ENCODE assay signal across 8 cellular contexts in genomic region chr2:177262137-177262536, GRCh38. TPM values are rescaled to one million over a fixed set of nuclear protein-coding genes. Genes with fewer than 3 reads are reported as not detected.
DNase-seq lines count a peak whose midpoint lies in the region; ATAC-seq and TF ChIP-seq lines count a peak whose summit lies in the region.

No MANE protein-coding gene starts in this region.

- DNase-seq in GM23248, result peak; percentile 25
- DNase-seq in RWPE2 (ENCODE audit: low spot score), result no peak
- DNase-seq in epithelial cell of proximal tubule (ENCODE audit: low read depth), result no peak
- DNase-seq in retinal pigment epithelial cell (ENCODE audit: low read depth), result no peak
- DNase-seq in activated CD4-positive, CD25-positive, alpha-beta regulatory T cell treated with anti-CD3 and anti-CD28 coated beads, Interleukin-2, amount 50 U/mL, for 72 hours, result no peak
- DNase-seq in NCI-H526 (lab: John Stamatoyannopoulos, UW), result no peak
- DNase-seq in foreskin melanocyte, result no peak
- DNase-seq in OCI-M2 (lab: John Stamatoyannopoulos, UW; ENCODE audit: unreplicated experiment), result no peak

- no peak overlapping the region for H2AFZ ChIP-seq in GM23248

- in situ Hi-C loops in GM23248 (cut with MboI), result no loop called here

- peaks cover 62% of the 10 kb centered on the region for H3K79me2 ChIP-seq in GM23248 (ENCODE audit: insufficient read depth)

- no peak for TF ChIP-seq CTCF in RWPE2 (IDR thresholded peaks at IDR 0.05; ENCODE audit: poor library complexity, severe bottlenecking)
- no peak for TF ChIP-seq CTCF in epithelial cell of proximal tubule (conservative IDR thresholded peaks at IDR 0.05; ENCODE audit: low read depth, low read length)
- TF ChIP-seq CTCF in retinal pigment epithelial cell (conservative IDR thresholded peaks at IDR 0.05; ENCODE audit: low read depth, low read length), result no peak

- H3K4me3 ChIP-seq in GM23248 (peak overlapping the region; percentile 94), RWPE2 (ENCODE audit: severe bottlenecking) (peak overlapping the region; percentile 90), epithelial cell of proximal tubule (ENCODE audit: low read depth, low read length) (peak overlapping the region; percentile 93), retinal pigment epithelial cell (ENCODE audit: low read length) (peak overlapping the region; percentile 75)

- peaks cover 12% of the 10 kb centered on the region; the same call in 1 of the 2 replicates for H4K20me1 ChIP-seq in GM23248 (ENCODE audit: insufficient read depth)

- H3K9ac ChIP-seq in GM23248, result peak overlapping the region; percentile 97

- H3K27ac ChIP-seq in GM23248 (peak overlapping the region; percentile 99), RWPE2 (ENCODE audit: poor library complexity, severe bottlenecking) (peak overlapping the region; percentile 90)

- H3K36me3 ChIP-seq in GM23248 (ENCODE audit: low read depth) (0 out of 2 replicates have a peak, but pooled peaks cover 6% of the 10 kb centered on the region), RWPE2 (ENCODE audit: low read depth) (peaks cover 45% of the 10 kb centered on the region)

- no peaks in the 10 kb centered on the region for H3K9me2 ChIP-seq in GM23248 (ENCODE audit: insufficient read depth)

- H3F3A ChIP-seq in GM23248 (ENCODE audit: insufficient read depth), result peaks cover 41% of the 10 kb centered on the region

- peaks cover 38% of the 10 kb centered on the region for H3K4me1 ChIP-seq in GM23248 (ENCODE audit: insufficient read depth)
- H3K4me1 ChIP-seq in RWPE2 (ENCODE audit: insufficient read depth, poor library complexity, severe bottlenecking), result peaks cover 35% of the 10 kb centered on the region

- no peaks in the 10 kb centered on the region for H3K9me3 ChIP-seq in GM23248 (ENCODE audit: low read depth)
- no peaks in the 10 kb centered on the region for H3K9me3 ChIP-seq in RWPE2 (ENCODE audit: severe bottlenecking)

- 3 to 7% methylated on average over 1 of the region's 1 CpG for WGBS in GM23248 (ENCODE audit: low coverage in 1 of 2, low lambda C conversion rate in 2 of 2, missing lambda C conversion rate in 2 of 2), 2 experiments

- no peaks in the 10 kb centered on the region for H3K27me3 ChIP-seq in GM23248 (replicated peaks; ENCODE audit: insufficient read depth)
- no peaks in the 10 kb centered on the region for H3K27me3 ChIP-seq in RWPE2 (ENCODE audit: insufficient read depth, poor library complexity, severe bottlenecking)

- H3K4me2 ChIP-seq in GM23248 (ENCODE audit: unreplicated experiment), result peak overlapping the region; percentile 87

- no peak for ATAC-seq in RWPE2 (ENCODE audit: low read depth)

RNA-seq across cellular contexts. Expression of gene NFE2L2, which starts 2.4 kb away (rescaled TPM):
- 62.0 and 77.4 TPM in 2 replicates for total RNA-seq in GM23248 (2014; rRNA removed; shearing (Covaris generic))
- polyA plus RNA-seq in GM23248 (2016; fragmentation: Nextera tagmentation; extraction: Ambion mirVana), result 116 and 123 TPM in 2 replicates
- 43.6 and 53.0 TPM in 2 replicates for total RNA-seq in epithelial cell of proximal tubule

RNA-seq across cellular contexts. Expression of gene HNRNPA3, which starts 49.5 kb away (rescaled TPM):
- total RNA-seq in GM23248 (2014; rRNA removed; shearing (Covaris generic)), result 15.0 and 19.7 TPM in 2 replicates
- 47.1 and 51.0 TPM in 2 replicates for polyA plus RNA-seq in GM23248 (2016; fragmentation: Nextera tagmentation; extraction: Ambion mirVana)
- 48.6 and 64.4 TPM in 2 replicates for total RNA-seq in epithelial cell of proximal tubule
